ENCODE assay signal across 8 cellular contexts in the genomic region with DNA sequence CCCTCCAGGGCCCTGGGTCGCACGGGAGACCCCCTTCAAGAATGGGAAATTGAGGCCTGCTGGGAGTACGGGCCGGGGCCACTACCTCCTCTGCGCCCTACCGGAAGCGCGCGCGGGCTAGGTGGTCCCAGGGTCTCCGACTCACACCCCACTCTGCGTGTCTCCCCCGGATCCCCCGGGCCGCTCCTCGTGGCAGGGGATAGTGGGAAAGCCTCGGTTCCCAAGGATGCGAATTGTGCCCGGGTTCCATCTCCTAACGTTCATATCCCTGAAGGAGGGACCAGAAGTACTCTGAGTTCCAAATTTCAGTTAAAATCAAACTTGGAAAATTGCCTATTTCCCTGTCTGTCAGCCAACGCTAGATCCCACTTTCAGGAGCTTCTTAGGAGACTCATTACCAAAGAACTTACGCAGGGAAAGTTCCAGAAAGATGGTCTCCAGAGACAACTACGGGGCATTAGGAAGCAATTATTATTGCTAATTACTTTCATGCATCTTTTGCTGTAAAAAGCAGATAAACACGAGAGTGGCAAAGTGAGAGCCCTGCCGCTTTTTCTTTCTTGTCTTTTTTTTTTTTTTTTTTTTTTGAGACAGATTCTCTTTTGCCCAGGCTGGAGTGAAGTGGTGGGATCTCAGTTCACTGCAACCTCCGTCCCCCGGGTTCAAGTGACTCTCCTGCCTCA. TPM values are rescaled to one million over a fixed set of nuclear protein-coding genes. Genes with fewer than 3 reads are reported as not detected.
DNase-seq lines count a peak whose midpoint lies in the region; ATAC-seq and TF ChIP-seq lines count a peak whose summit lies in the region.

No MANE protein-coding gene starts in this region.

- H3K36me3 ChIP-seq in HUES48 (ENCODE audit: control insufficient read depth, insufficient read depth, low read length), result peaks cover 16% of the 10 kb centered on the region; the same call in 1 of the 2 replicates
- H3K36me3 ChIP-seq in breast epithelium, result no peaks in the 10 kb centered on the region
- no peaks in the 10 kb centered on the region for H3K36me3 ChIP-seq in mucosa of stomach (ENCODE audit: control insufficient read depth, insufficient read depth, low read length)

- CTCF ChIA-PET in activated naive CD4-positive, alpha-beta T cell treated with anti-CD3 and anti-CD28 coated beads, Interleukin-2, amount 10 ng/mL, durations not matched to agents 7 days and 5 days (lab: Charles Lee), result interaction anchor here (1.1 to 6.9 kb wide), 5 partner anchors 13 to 154 kb away, joined by 4 to 54 read pairs (median 6); a partner anchor contains a TSS

- H3K36me3 Mint-ChIP-seq in activated naive CD4-positive, alpha-beta T cell treated with anti-CD3 and anti-CD28 coated beads, Interleukin-2, amount 10 ng/mL, durations not matched to agents 7 days and 5 days, result peaks cover 31% of the 10 kb centered on the region

- H3K27ac ChIP-seq in HUES48 (ENCODE audit: low read depth, low read length) (peak overlapping the region; percentile 70), breast epithelium (no peak overlapping the region)

- no peak for ATAC-seq in HG02571 (IDR thresholded peaks at IDR 0.05; ENCODE audit: unreplicated experiment)

- H3K9me3 Mint-ChIP-seq in activated naive CD4-positive, alpha-beta T cell treated with anti-CD3 and anti-CD28 coated beads, Interleukin-2, amount 10 ng/mL, durations not matched to agents 7 days and 5 days, result no peaks in the 10 kb centered on the region

- peak overlapping the region; percentile 77 for H3K4me3 Mint-ChIP-seq in activated naive CD4-positive, alpha-beta T cell treated with anti-CD3 and anti-CD28 coated beads, Interleukin-2, amount 10 ng/mL, durations not matched to agents 7 days and 5 days

- no peaks in the 10 kb centered on the region for H3K9me3 ChIP-seq in HUES48 (ENCODE audit: control insufficient read depth, insufficient read depth, low read length)
- no peaks in the 10 kb centered on the region for H3K9me3 ChIP-seq in breast epithelium
- H3K9me3 ChIP-seq in mucosa of stomach (ENCODE audit: control insufficient read depth, low read length), result no peaks in the 10 kb centered on the region

- H3K4me3 ChIP-seq in HUES48 (ENCODE audit: low read depth, low read length) (peak overlapping the region; percentile 96), breast epithelium (peak overlapping the region; percentile 53 to 75 (median 55)), mucosa of stomach (ENCODE audit: low read length) (peak overlapping the region; percentile 47)

- peak overlapping the region; percentile 73 for H3K27ac Mint-ChIP-seq in activated naive CD4-positive, alpha-beta T cell treated with anti-CD3 and anti-CD28 coated beads, Interleukin-2, amount 10 ng/mL, durations not matched to agents 7 days and 5 days

- TF ChIP-seq CTCF in breast epithelium (IDR thresholded peaks at IDR 0.05), result no peak

- DNase-seq in activated naive CD4-positive, alpha-beta T cell treated with anti-CD3 and anti-CD28 coated beads, Interleukin-2, amount 10 ng/mL, durations not matched to agents 7 days and 5 days, result no peak
- no peak for DNase-seq in activated naive CD4-positive, alpha-beta T cell treated with Interleukin-2 at 50 U/mL for 16 hours
- DNase-seq in breast epithelium (ENCODE audit: low spot score in 2 of 2) (no peak), GOT3 (lab: John Stamatoyannopoulos, UW) (no peak), NCI-H1930 (lab: John Stamatoyannopoulos, UW) (no peak)

- intact Hi-C loops in breast epithelium (cut with DNase I; ENCODE audit: low total_unique reads), result no loop called here

- no peak for TF ChIP-seq POLR2A in breast epithelium (IDR thresholded peaks at IDR 0.05)

- no peaks in the 10 kb centered on the region for H3K27me3 Mint-ChIP-seq in activated naive CD4-positive, alpha-beta T cell treated with anti-CD3 and anti-CD28 coated beads, Interleukin-2, amount 10 ng/mL, durations not matched to agents 7 days and 5 days

- H3K27me3 ChIP-seq in HUES48 (ENCODE audit: control insufficient read depth, insufficient read depth, low read length), result no peaks in the 10 kb centered on the region
- no peaks in the 10 kb centered on the region for H3K27me3 ChIP-seq in breast epithelium
- H3K27me3 ChIP-seq in mucosa of stomach (ENCODE audit: control insufficient read depth, insufficient read depth, low read length), result no peaks in the 10 kb centered on the region

- H3K4me1 ChIP-seq in HUES48 (ENCODE audit: control insufficient read depth, insufficient read depth, low read length) (peaks cover 10% of the 10 kb centered on the region; the same call in 1 of the 2 replicates), breast epithelium (no peaks in the 10 kb centered on the region), mucosa of stomach (ENCODE audit: control insufficient read depth, insufficient read depth, low read length) (peaks cover 15% of the 10 kb centered on the region)

- H3K9ac ChIP-seq in HUES48 (ENCODE audit: low read depth, low read length) (peak overlapping the region; percentile 85), mucosa of stomach (ENCODE audit: low read length) (peak overlapping the region; percentile 70)

- peaks cover 43% of the 10 kb centered on the region for H3K4me1 Mint-ChIP-seq in activated naive CD4-positive, alpha-beta T cell treated with anti-CD3 and anti-CD28 coated beads, Interleukin-2, amount 10 ng/mL, durations not matched to agents 7 days and 5 days

RNA-seq across cellular contexts. Expression of a gene that starts 0.9 kb away (rescaled TPM):
- total RNA-seq in breast epithelium, result under 1 TPM; 0.33 to 0.64 (median 0.59) TPM

RNA-seq across cellular contexts. Expression of a gene that starts 35.1 kb away (rescaled TPM):
- 10 to 100 TPM; 11.0 to 20.3 (median 20.1) TPM for total RNA-seq in breast epithelium
